ENCODE assay signal across 20 cellular contexts in the genomic region with DNA sequence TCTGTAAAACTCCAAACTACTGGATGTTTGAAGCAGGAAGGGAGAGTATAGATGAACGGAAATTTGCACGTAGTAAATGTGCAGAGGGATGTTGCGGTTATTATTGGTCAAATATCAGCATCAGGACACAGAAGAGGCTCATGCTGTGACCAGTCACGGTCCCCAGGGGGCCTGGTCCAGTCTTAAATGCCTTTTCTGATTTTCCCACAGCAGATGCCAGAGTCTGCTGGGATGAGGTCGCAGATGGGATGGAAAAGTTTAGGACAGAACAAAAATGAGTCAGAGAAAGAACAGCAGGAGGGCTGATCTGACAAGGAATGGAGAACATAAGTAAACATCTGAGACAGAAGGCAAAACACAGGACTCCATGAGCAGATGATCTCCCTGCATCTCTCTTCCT. TPM values are rescaled to one million over a fixed set of nuclear protein-coding genes. Genes with fewer than 3 reads are reported as not detected.
DNase-seq lines count a peak whose midpoint lies in the region; ATAC-seq and TF ChIP-seq lines count a peak whose summit lies in the region.
"Had no signal": no experiment of that assay in that cellular context is flagged by ENCODE, and none has a peak within 500 bp of the region (broad histone marks: within the 10 kb centered on the region; RNA-seq: fewer than 3 reads in every experiment).

No MANE protein-coding gene starts in this region.

- peaks cover 0 to 2% of the 10 kb centered on the region in 2 donors for H3K27me3 Mint-ChIP-seq in CD8-positive, alpha-beta memory T cell
- H3K27me3 Mint-ChIP-seq in activated CD8-positive, alpha-beta T cell treated with anti-CD3 and anti-CD28 coated beads, Interleukin-2, amount 10 ng/mL, durations not matched to agents 7 days and 5 days (ENCODE audit: low read depth): no peaks in the 10 kb centered on the region

- peaks cover 3 to 7% (median 6%) of the 10 kb centered on the region in 3 donors for H3K36me3 Mint-ChIP-seq in CD8-positive, alpha-beta memory T cell
- H3K36me3 Mint-ChIP-seq in activated CD8-positive, alpha-beta T cell treated with anti-CD3 and anti-CD28 coated beads, Interleukin-2, amount 10 ng/mL, durations not matched to agents 7 days and 5 days (ENCODE audit: low read depth): peaks cover 57% of the 10 kb centered on the region
- H3K36me3 Mint-ChIP-seq: memory B cell had no signal

- H3K36me3 ChIP-seq in A673 (ENCODE audit: insufficient read depth, low read length, poor library complexity, severe bottlenecking): no peaks in the 10 kb centered on the region
- no peaks in the 10 kb centered on the region for H3K36me3 ChIP-seq in CD8-positive, alpha-beta memory T cell (ENCODE audit: insufficient read depth, low read length)
- H3K36me3 ChIP-seq: colonic mucosa, esophagus squamous epithelium, HAP-1, stomach had no signal

- CTCF ChIA-PET in A673 (lab: Charles Lee): no interaction called here
- CTCF ChIA-PET in CD8-positive, alpha-beta memory T cell (lab: Charles Lee): interaction anchor here (1.0 to 1.1 kb wide), 2 partner anchors 9 to 65 kb away, joined by 3 read pairs; no protein-coding TSS in a partner anchor
- CTCF ChIA-PET in activated CD8-positive, alpha-beta T cell treated with anti-CD3 and anti-CD28 coated beads, Interleukin-2, amount 10 ng/mL, durations not matched to agents 7 days and 5 days (lab: Charles Lee): interaction anchor here (0.6 to 3.0 kb wide), 3 partner anchors 8 to 113 kb away, joined by 3 to 11 read pairs (median 4); no protein-coding TSS in a partner anchor

- no peak for TF ChIP-seq CTCF in A673 (conservative IDR thresholded peaks at IDR 0.05; ENCODE audit: low read depth, low read length)

- peaks cover 84 to 97% (median 96%) of the 10 kb centered on the region in 3 donors for H3K4me1 Mint-ChIP-seq in CD8-positive, alpha-beta memory T cell
- H3K4me1 Mint-ChIP-seq in activated CD8-positive, alpha-beta T cell treated with anti-CD3 and anti-CD28 coated beads, Interleukin-2, amount 10 ng/mL, durations not matched to agents 7 days and 5 days (ENCODE audit: low read depth): peaks cover 95% of the 10 kb centered on the region

- H3K27ac Mint-ChIP-seq in CD8-positive, alpha-beta memory T cell: peak overlapping the region in 6 of 8 donors; percentile 38 to 76 (median 52)
- H3K27ac Mint-ChIP-seq in activated CD8-positive, alpha-beta T cell treated with anti-CD3 and anti-CD28 coated beads, Interleukin-2, amount 10 ng/mL, durations not matched to agents 7 days and 5 days: peak overlapping the region; percentile 12
- H3K27ac Mint-ChIP-seq: memory B cell had no signal

- H3K9me3 ChIP-seq in A673 (ENCODE audit: low read depth, low read length, poor library complexity, severe bottlenecking): no peaks in the 10 kb centered on the region
- H3K9me3 ChIP-seq in CD8-positive, alpha-beta memory T cell (ENCODE audit: low read length): no peaks in the 10 kb centered on the region
- H3K9me3 ChIP-seq: colonic mucosa, esophagus squamous epithelium, HAP-1, stomach had no signal

- no peaks in the 10 kb centered on the region for H3K27me3 ChIP-seq in A673 (replicated peaks; ENCODE audit: insufficient read depth, low read depth, low read length, poor library complexity)
- no peaks in the 10 kb centered on the region for H3K27me3 ChIP-seq in CD8-positive, alpha-beta memory T cell (ENCODE audit: insufficient read depth, low read length, poor library complexity, severe bottlenecking)
- H3K27me3 ChIP-seq: colonic mucosa, stomach had no signal

- ATAC-seq in activated CD8-positive, alpha-beta T cell treated with anti-CD3 and anti-CD28 coated beads, Interleukin-2, amount 10 ng/mL, durations not matched to agents 7 days and 5 days: no peak
- no peak for ATAC-seq in GM18858 (IDR thresholded peaks at IDR 0.05; ENCODE audit: unreplicated experiment)

- H3K4me3 Mint-ChIP-seq in CD8-positive, alpha-beta memory T cell: no peak overlapping the region
- H3K4me3 Mint-ChIP-seq in activated CD8-positive, alpha-beta T cell treated with anti-CD3 and anti-CD28 coated beads, Interleukin-2, amount 10 ng/mL, durations not matched to agents 7 days and 5 days: no peak overlapping the region
- H3K4me3 Mint-ChIP-seq: memory B cell had no signal

- POLR2A ChIA-PET in A673 (lab: Charles Lee; ENCODE audit: low non-redundant PET): no interaction called here
- POLR2A ChIA-PET in CD8-positive, alpha-beta memory T cell (lab: Charles Lee): no interaction called here
- POLR2A ChIA-PET in activated CD8-positive, alpha-beta T cell treated with anti-CD3 and anti-CD28 coated beads, Interleukin-2, amount 10 ng/mL, durations not matched to agents 7 days and 5 days (lab: Charles Lee): interaction anchor here (1.1 to 1.6 kb wide), 3 partner anchors 8 to 17 kb away, joined by 3 to 13 read pairs (median 5); no protein-coding TSS in a partner anchor

- no peak overlapping the region for H3K4me3 ChIP-seq in A673 (ENCODE audit: low read depth, low read length, poor library complexity, severe bottlenecking)
- no peak overlapping the region for H3K4me3 ChIP-seq in CD8-positive, alpha-beta memory T cell (ENCODE audit: low read length)
- H3K4me3 ChIP-seq: colonic mucosa, esophagus squamous epithelium, HAP-1, stomach had no signal

- H3K9me3 Mint-ChIP-seq in CD8-positive, alpha-beta memory T cell: peaks cover 0 to 9% (median 0%) of the 10 kb centered on the region in 5 donors
- H3K9me3 Mint-ChIP-seq in activated CD8-positive, alpha-beta T cell treated with anti-CD3 and anti-CD28 coated beads, Interleukin-2, amount 10 ng/mL, durations not matched to agents 7 days and 5 days (ENCODE audit: insufficient read depth): peaks cover 15% of the 10 kb centered on the region
- H3K9me3 Mint-ChIP-seq: memory B cell had no signal

- no peaks in the 10 kb centered on the region for H3K4me1 ChIP-seq in A673 (ENCODE audit: insufficient read depth, low read length, poor library complexity, severe bottlenecking)
- H3K4me1 ChIP-seq in CD8-positive, alpha-beta memory T cell (ENCODE audit: insufficient read depth, low read length): peaks cover 71% of the 10 kb centered on the region
- H3K4me1 ChIP-seq: colonic mucosa, esophagus squamous epithelium, HAP-1, stomach had no signal

- intact Hi-C loops in A673 (cut with micrococcal nuclease; ENCODE audit: unreplicated experiment): no loop called here

- H3K27ac ChIP-seq in A673 (ENCODE audit: low read depth, low read length, poor library complexity, severe bottlenecking): no peak overlapping the region
- H3K27ac ChIP-seq in CD8-positive, alpha-beta memory T cell (ENCODE audit: low read depth, low read length): no peak overlapping the region
- H3K27ac ChIP-seq: colonic mucosa, stomach had no signal

- no TSS peak for BruUV-seq in A673 (replicated peaks; lab: Mats Ljungman, UMichigan)

- DNase-seq in A673 (ENCODE audit: low spot score): peak; percentile 4
- no peak for DNase-seq in CD8-positive, alpha-beta memory T cell
- peak; percentile 12 for DNase-seq in activated CD8-positive, alpha-beta T cell treated with anti-CD3 and anti-CD28 coated beads, Interleukin-2, amount 10 ng/mL, durations not matched to agents 7 days and 5 days
- DNase-seq in myocyte (ENCODE audit: low read depth): peak; percentile 40
- no peak for DNase-seq in HuH-7.5 (ENCODE audit: low spot score)
- no peak for DNase-seq in MV-4-11 (lab: John Stamatoyannopoulos, UW)
- DNase-seq in SIG-M5 treated with dmso at 0.1 percent for 504 hours (lab: John Stamatoyannopoulos, UW; ENCODE audit: unreplicated experiment): no peak
- DNase-seq: activated CD4-positive, alpha-beta T cell treated with anti-CD3 and anti-CD28 coated beads for 48 hours; activated gamma-delta T cell treated with Interleukin-2 at 50 U/mL for 16 hours; colonic mucosa; esophagus squamous epithelium; NCI-H1105 treated with DMSO at 0.1 percent for 48 hours; posterior cingulate gyrus; stimulated activated CD4-positive, alpha-beta T cell treated with anti-CD3 and anti-CD28 coated beads, Interleukin-4, amount 100 ng/mL, for 1 hour; stomach; T-helper 2 cell had no signal

RNA-seq across cellular contexts. Expression of a gene that starts 11.7 kb away (rescaled TPM):
- total RNA-seq in A673 (2021) (not detected in 2 replicates), myocyte (not detected in 2 replicates)
- 10 to 100 TPM in 1 of 2 experiments, 1 to 10 TPM in 1; 9.3 to 11.7 TPM for total RNA-seq in CD8-positive, alpha-beta memory T cell
- 149 TPM for polyA plus RNA-seq in CD8-positive, alpha-beta memory T cell
- 100 to 1,000 TPM; 112 to 123 TPM for total RNA-seq in activated CD8-positive, alpha-beta T cell treated with anti-CD3 and anti-CD28 coated beads, Interleukin-2, amount 10 ng/mL, durations not matched to agents 7 days and 5 days
- polyA plus RNA-seq in myocyte (2012): not detected
- total RNA-seq: OCI-LY7 had no signal

RNA-seq across cellular contexts. Expression of a gene that starts 49.5 kb away (rescaled TPM):
- not detected in 2 replicates for total RNA-seq in A673 (2021)
- total RNA-seq in CD8-positive, alpha-beta memory T cell: 1 to 10 TPM; 1.5 to 2.3 TPM
- 0.93 TPM for polyA plus RNA-seq in CD8-positive, alpha-beta memory T cell
- total RNA-seq in activated CD8-positive, alpha-beta T cell treated with anti-CD3 and anti-CD28 coated beads, Interleukin-2, amount 10 ng/mL, durations not matched to agents 7 days and 5 days: 1 to 10 TPM; 1.3 to 1.5 TPM
- 0.19 TPM in 1 of 2 replicates, not detected in the other for total RNA-seq in myocyte
- polyA plus RNA-seq in myocyte (2012): 0.87 TPM
- total RNA-seq: OCI-LY7 had no signal

Comparison
In these comparisons a context has a peak if more than half of its experiments do, and no peak if none do; other contexts are left out.
1. DNase-seq: peak in A673 (single experiment), activated CD8-positive, alpha-beta T cell treated with anti-CD3 and anti-CD28 coated beads, Interleukin-2, amount 10 ng/mL, durations not matched to agents 7 days and 5 days (single experiment) and myocyte (single experiment); none in CD8-positive, alpha-beta memory T cell (0 of 5), HuH-7.5 (single experiment), MV-4-11 (single experiment) and SIG-M5 treated with dmso at 0.1 percent for 504 hours (single experiment).
2. RNA of a gene that starts 11.7 kb away (total RNA-seq): 112 to 123 TPM in activated CD8-positive, alpha-beta T cell treated with anti-CD3 and anti-CD28 coated beads, Interleukin-2, amount 10 ng/mL, durations not matched to agents 7 days and 5 days and 9.3 to 11.7 TPM in CD8-positive, alpha-beta memory T cell; not detected in A673 and not detected in myocyte; every median in the first group is over 10 times any median in the second.